In the genomic region with DNA sequence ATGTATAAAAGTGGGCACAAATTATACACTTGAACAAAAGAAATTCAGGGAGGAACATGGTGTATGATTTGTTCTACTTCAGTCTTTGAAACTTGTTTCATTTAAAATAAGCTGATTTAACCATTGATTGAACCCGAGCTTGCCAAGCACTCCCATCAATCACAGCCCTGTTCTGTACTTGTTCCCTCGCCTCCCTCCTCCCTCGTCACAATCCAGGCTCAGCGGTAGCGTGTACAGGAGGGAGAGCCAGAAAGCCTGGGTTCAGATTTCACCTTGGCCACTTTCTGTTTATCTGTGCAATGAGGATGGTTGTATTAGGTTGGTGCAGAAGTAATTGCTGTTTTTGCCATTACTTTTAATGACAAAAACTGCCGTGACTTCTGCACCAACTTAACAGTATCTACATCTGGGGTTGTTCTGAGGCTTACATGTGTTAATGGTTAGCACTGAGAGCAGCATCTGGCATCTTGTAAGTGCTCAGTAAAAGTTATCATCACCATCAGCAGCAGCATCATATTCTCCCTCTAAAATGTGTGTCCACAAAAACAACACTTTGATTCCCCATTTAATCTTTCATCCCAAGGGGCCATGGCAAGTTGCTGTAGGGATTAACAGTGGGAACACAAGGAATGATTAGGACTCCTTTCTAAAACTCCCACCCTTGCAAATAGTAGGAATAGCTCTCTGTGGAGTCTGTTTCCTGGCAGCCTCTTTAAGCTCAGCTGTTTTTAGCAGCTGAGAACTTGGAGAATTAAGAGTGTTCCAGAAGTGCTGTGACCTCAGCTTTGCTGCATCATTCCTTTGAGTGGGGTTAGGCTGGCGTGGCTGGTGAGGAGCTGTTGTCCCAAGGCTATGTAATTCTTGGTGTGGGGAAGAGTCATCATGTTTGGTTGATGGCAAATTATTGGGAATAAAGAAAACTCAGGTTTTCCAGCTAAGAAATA, we compare ENCODE assay signal across 16 cellular contexts. TPM values are rescaled to one million over a fixed set of nuclear protein-coding genes. Genes with fewer than 3 reads are reported as not detected.
A peak's percentile ranks its signal among the peaks of the same experiment; 100 is the strongest.
DNase-seq lines count a peak whose midpoint lies in the region; ATAC-seq and TF ChIP-seq lines count a peak whose summit lies in the region.
"Had no signal": no experiment of that assay in that cellular context is flagged by ENCODE, and none has a peak within 500 bp of the region (broad histone marks: within the 10 kb centered on the region; RNA-seq: fewer than 3 reads in every experiment).

No MANE protein-coding gene starts in this region.

- intact Hi-C loops in Calu3 (cut with micrococcal nuclease; ENCODE audit: unreplicated experiment): no loop called here

- H3K36me3 Mint-ChIP-seq in neural crest cell (ENCODE audit: low read depth) (peaks cover 2% of the 10 kb centered on the region), Calu3 (ENCODE audit: insufficient read depth, unreplicated experiment) (no peaks in the 10 kb centered on the region), progenitor cell of endocrine pancreas (ENCODE audit: insufficient read depth) (no peaks in the 10 kb centered on the region)
- H3K36me3 Mint-ChIP-seq: activated naive CD8-positive, alpha-beta T cell treated with anti-CD3 and anti-CD28 coated beads for 36 hours had no signal

- TF ChIP-seq CTCF in HFF-Myc (IDR thresholded peaks at IDR 0.05; ENCODE audit: low read depth, low read length, missing control alignments) (no peak), neural crest cell (conservative IDR thresholded peaks at IDR 0.05) (no peak), omental fat pad (IDR thresholded peaks at IDR 0.05) (no peak), Calu3 (IDR thresholded peaks at IDR 0.05; ENCODE audit: unreplicated experiment) (no peak), progenitor cell of endocrine pancreas (IDR thresholded peaks at IDR 0.05; ENCODE audit: unreplicated experiment) (no peak)

- CTCF ChIA-PET in Calu3 (lab: Charles Lee): no interaction called here

- H3K4me3 Mint-ChIP-seq in neural crest cell: peak overlapping the region; percentile 49
- H3K4me3 Mint-ChIP-seq in Calu3 (ENCODE audit: low read depth, unreplicated experiment): no peak overlapping the region
- no peak overlapping the region for H3K4me3 Mint-ChIP-seq in progenitor cell of endocrine pancreas (ENCODE audit: low read depth)
- H3K4me3 Mint-ChIP-seq: activated CD8-positive, alpha-beta T cell treated with anti-CD3 and anti-CD28 coated beads for 36 hours; activated naive CD8-positive, alpha-beta T cell treated with anti-CD3 and anti-CD28 coated beads for 36 hours; activated T-cell treated with anti-CD3 and anti-CD28 coated beads, Interleukin-2, amount 50 U/mL, for 72 hours; T-helper 1 cell treated with Interleukin-12 subunit alpha and Interleukin-12 subunit beta and Interleukin-4 antibody, amounts not matched to agents 30 μg/mL and 1 μg/mL, for 36 hours had no signal

- no peak overlapping the region for H3K4me3 ChIP-seq in HFF-Myc (replicated peaks; ENCODE audit: low read depth, low read length)
- H3K4me3 ChIP-seq: breast epithelium, thyroid gland had no signal

- no peaks in the 10 kb centered on the region for H3K9me3 Mint-ChIP-seq in neural crest cell
- H3K9me3 Mint-ChIP-seq in Calu3 (ENCODE audit: low read depth, unreplicated experiment): no peaks in the 10 kb centered on the region
- no peaks in the 10 kb centered on the region for H3K9me3 Mint-ChIP-seq in progenitor cell of endocrine pancreas (ENCODE audit: low read depth)
- H3K9me3 Mint-ChIP-seq: activated CD8-positive, alpha-beta T cell treated with anti-CD3 and anti-CD28 coated beads for 36 hours; activated naive CD8-positive, alpha-beta T cell treated with anti-CD3 and anti-CD28 coated beads for 36 hours; activated T-cell treated with anti-CD3 and anti-CD28 coated beads, Interleukin-2, amount 50 U/mL, for 72 hours; T-helper 1 cell treated with Interleukin-12 subunit alpha and Interleukin-12 subunit beta and Interleukin-4 antibody, amounts not matched to agents 30 μg/mL and 1 μg/mL, for 36 hours had no signal

- no peak for ATAC-seq in omental fat pad (ENCODE audit: low FRiP score)
- ATAC-seq: activated CD8-positive, alpha-beta T cell treated with anti-CD3 and anti-CD28 coated beads for 36 hours; activated T-cell treated with anti-CD3 and anti-CD28 coated beads, Interleukin-2, amount 50 U/mL, for 72 hours had no signal

- H3K27me3 Mint-ChIP-seq in neural crest cell (ENCODE audit: low read depth): peaks cover 12% of the 10 kb centered on the region
- H3K27me3 Mint-ChIP-seq in Calu3 (ENCODE audit: unreplicated experiment): peaks cover 73% of the 10 kb centered on the region
- H3K27me3 Mint-ChIP-seq in progenitor cell of endocrine pancreas: peaks cover 28% of the 10 kb centered on the region

- peaks cover 38% of the 10 kb centered on the region for H3K4me1 Mint-ChIP-seq in neural crest cell
- no peaks in the 10 kb centered on the region for H3K4me1 Mint-ChIP-seq in Calu3 (ENCODE audit: low read depth, unreplicated experiment)
- peaks cover 14% of the 10 kb centered on the region for H3K4me1 Mint-ChIP-seq in progenitor cell of endocrine pancreas (ENCODE audit: low read depth)

- DNase-seq in HFF-Myc (ENCODE audit: extremely low read depth, low read depth) (peak; percentile 39), SK-N-DZ (ENCODE audit: low spot score) (peak; percentile 72), fibroblast of the conjunctiva (ENCODE audit: low read depth) (peak; percentile 23), neural crest cell (ENCODE audit: low read depth, low spot score) (no peak), omental fat pad (ENCODE audit: low spot score) (no peak), NCI-H446 (lab: John Stamatoyannopoulos, UW) (no peak), Calu3 (no peak), progenitor cell of endocrine pancreas (ENCODE audit: low spot score, unreplicated experiment) (no peak)
- DNase-seq: activated CD8-positive, alpha-beta T cell treated with anti-CD3 and anti-CD28 coated beads for 36 hours; activated naive CD8-positive, alpha-beta T cell treated with anti-CD3 and anti-CD28 coated beads for 36 hours; activated T-cell treated with anti-CD3 and anti-CD28 coated beads, Interleukin-2, amount 50 U/mL, for 72 hours; kidney; MV-4-11; thyroid gland had no signal

- no TSS peak for BruUV-seq in Calu3 (replicated peaks; lab: Mats Ljungman, UMichigan)

- H3K27ac Mint-ChIP-seq in neural crest cell (ENCODE audit: unreplicated experiment) (no peak overlapping the region), Calu3 (ENCODE audit: unreplicated experiment) (no peak overlapping the region), progenitor cell of endocrine pancreas (no peak overlapping the region)
- H3K27ac Mint-ChIP-seq: activated CD8-positive, alpha-beta T cell treated with anti-CD3 and anti-CD28 coated beads for 36 hours; activated naive CD8-positive, alpha-beta T cell treated with anti-CD3 and anti-CD28 coated beads for 36 hours; activated T-cell treated with anti-CD3 and anti-CD28 coated beads, Interleukin-2, amount 50 U/mL, for 72 hours; T-helper 1 cell treated with Interleukin-12 subunit alpha and Interleukin-12 subunit beta and Interleukin-4 antibody, amounts not matched to agents 30 μg/mL and 1 μg/mL, for 36 hours had no signal

RNA-seq across cellular contexts. Expression of gene DPYSL5, which starts 4.7 kb away (rescaled TPM):
- polyA plus RNA-seq in SK-N-DZ (2014; cell fraction: cytosol; rRNA removed): 69.5 and 70.8 TPM in 2 replicates
- 22.0 and 26.5 TPM in 2 replicates for polyA plus RNA-seq in SK-N-DZ (2014; cell fraction: nucleus; rRNA removed)
- total RNA-seq in neural crest cell (201 and 203 TPM in 2 replicates), omental fat pad (not detected), Calu3 (2022) (0.32 TPM in 1 of 2 replicates, not detected in the other), progenitor cell of endocrine pancreas (70.3 and 75.0 TPM in 2 replicates)
- total RNA-seq: activated CD8-positive, alpha-beta T cell treated with anti-CD3 and anti-CD28 coated beads for 36 hours; activated naive CD8-positive, alpha-beta T cell treated with anti-CD3 and anti-CD28 coated beads for 36 hours; activated T-cell treated with anti-CD3 and anti-CD28 coated beads, Interleukin-2, amount 50 U/mL, for 72 hours; breast epithelium; kidney; thyroid gland had no signal

Comparison
In these comparisons a context has a peak if more than half of its experiments do, and no peak if none do; other contexts are left out.
1. DNase-seq: peak in HFF-Myc (single experiment), SK-N-DZ (single experiment) and fibroblast of the conjunctiva (single experiment); none in neural crest cell (single experiment), omental fat pad (single experiment), NCI-H446 (0 of 2), Calu3 (single experiment) and progenitor cell of endocrine pancreas (single experiment).
2. RNA of gene DPYSL5, which starts 4.7 kb away (total RNA-seq): 201 to 203 TPM in neural crest cell and 70.3 to 75.0 TPM in progenitor cell of endocrine pancreas; 0.32 TPM in Calu3 and not detected in omental fat pad; every median in the first group is over 10 times any median in the second.